1 cellular context compared by ENCODE assay signal in the genomic region with DNA sequence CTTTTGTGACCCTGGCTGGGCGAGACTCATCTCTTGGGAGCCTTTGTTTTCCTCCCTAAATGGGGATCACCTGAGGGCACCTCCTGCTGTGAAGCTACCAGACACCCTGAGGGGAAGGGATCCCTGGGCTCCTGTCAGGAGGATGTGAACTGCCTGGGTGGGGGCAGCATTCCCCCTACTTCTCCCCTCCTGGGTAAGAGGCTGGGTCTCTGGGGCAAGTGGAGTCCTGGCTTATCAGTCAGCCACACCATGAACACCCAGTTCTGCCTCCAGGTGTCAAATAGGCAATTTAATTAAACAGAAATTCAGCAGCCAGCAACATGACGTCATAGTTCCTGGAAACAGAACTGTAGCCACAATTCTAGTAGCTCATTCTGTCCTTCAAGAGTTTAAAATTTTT.
TF ChIP-seq lines count a peak whose summit lies in the region.

No MANE protein-coding gene starts in this region.

TF ChIP-seq in HepG2, 621 proteins besides CTCF, POLR2A, EP300 and RAD21:
- TF ChIP-seq, protein P1, sequence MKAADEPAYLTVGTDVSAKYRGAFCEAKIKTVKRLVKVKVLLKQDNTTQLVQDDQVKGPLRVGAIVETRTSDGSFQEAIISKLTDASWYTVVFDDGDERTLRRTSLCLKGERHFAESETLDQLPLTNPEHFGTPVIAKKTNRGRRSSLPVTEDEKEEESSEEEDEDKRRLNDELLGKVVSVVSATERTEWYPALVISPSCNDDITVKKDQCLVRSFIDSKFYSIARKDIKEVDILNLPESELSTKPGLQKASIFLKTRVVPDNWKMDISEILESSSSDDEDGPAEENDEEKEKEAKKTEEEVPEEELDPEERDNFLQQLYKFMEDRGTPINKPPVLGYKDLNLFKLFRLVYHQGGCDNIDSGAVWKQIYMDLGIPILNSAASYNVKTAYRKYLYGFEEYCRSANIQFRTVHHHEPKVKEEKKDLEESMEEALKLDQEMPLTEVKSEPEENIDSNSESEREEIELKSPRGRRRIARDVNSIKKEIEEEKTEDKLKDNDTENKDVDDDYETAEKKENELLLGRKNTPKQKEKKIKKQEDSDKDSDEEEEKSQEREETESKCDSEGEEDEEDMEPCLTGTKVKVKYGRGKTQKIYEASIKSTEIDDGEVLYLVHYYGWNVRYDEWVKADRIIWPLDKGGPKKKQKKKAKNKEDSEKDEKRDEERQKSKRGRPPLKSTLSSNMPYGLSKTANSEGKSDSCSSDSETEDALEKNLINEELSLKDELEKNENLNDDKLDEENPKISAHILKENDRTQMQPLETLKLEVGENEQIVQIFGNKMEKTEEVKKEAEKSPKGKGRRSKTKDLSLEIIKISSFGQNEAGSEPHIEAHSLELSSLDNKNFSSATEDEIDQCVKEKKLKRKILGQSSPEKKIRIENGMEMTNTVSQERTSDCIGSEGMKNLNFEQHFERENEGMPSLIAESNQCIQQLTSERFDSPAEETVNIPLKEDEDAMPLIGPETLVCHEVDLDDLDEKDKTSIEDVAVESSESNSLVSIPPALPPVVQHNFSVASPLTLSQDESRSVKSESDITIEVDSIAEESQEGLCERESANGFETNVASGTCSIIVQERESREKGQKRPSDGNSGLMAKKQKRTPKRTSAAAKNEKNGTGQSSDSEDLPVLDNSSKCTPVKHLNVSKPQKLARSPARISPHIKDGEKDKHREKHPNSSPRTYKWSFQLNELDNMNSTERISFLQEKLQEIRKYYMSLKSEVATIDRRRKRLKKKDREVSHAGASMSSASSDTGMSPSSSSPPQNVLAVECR (CRISPR knock-in tag; IDR thresholded peaks at IDR 0.05; ENCODE audit: borderline replicate concordance), result no peak
- TF ChIP-seq, protein P2, sequence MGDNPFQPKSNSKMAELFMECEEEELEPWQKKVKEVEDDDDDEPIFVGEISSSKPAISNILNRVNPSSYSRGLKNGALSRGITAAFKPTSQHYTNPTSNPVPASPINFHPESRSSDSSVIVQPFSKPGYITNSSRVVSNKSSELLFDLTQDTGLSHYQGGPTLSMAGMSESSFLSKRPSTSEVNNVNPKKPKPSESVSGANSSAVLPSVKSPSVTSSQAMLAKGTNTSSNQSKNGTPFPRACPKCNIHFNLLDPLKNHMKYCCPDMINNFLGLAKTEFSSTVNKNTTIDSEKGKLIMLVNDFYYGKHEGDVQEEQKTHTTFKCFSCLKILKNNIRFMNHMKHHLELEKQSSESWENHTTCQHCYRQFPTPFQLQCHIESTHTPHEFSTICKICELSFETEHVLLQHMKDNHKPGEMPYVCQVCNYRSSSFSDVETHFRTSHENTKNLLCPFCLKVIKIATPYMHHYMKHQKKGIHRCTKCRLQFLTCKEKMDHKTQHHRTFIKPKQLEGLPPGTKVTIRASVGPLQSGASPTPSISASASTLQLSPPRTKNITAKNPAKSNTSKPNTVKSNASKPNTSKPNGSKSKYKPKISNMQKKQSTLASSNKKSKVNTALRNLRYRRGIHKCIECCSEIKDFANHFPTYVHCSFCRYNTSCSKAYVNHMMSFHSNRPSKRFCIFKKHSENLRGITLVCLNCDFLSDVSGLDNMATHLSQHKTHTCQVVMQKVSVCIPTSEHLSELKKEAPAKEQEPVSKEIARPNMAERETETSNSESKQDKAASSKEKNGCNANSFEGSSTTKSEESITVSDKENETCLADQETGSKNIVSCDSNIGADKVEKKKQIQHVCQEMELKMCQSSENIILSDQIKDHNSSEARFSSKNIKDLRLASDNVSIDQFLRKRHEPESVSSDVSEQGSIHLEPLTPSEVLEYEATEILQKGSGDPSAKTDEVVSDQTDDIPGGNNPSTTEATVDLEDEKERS (CRISPR knock-in tag; IDR thresholded peaks at IDR 0.05), result no peak
- TF ChIP-seq TBP (CRISPR knock-in tag; IDR thresholded peaks at IDR 0.05), result no peak
- TF ChIP-seq KAT8 (CRISPR knock-in tag; IDR thresholded peaks at IDR 0.05), result no peak
- peak; percentile 92 for TF ChIP-seq CREB1 (IDR thresholded peaks at IDR 0.05)
- TF ChIP-seq CREB1 (CRISPR knock-in tag; IDR thresholded peaks at IDR 0.05), result no peak
- TF ChIP-seq MED1 (CRISPR knock-in tag; IDR thresholded peaks at IDR 0.05), result no peak
- TF ChIP-seq, protein P3, sequence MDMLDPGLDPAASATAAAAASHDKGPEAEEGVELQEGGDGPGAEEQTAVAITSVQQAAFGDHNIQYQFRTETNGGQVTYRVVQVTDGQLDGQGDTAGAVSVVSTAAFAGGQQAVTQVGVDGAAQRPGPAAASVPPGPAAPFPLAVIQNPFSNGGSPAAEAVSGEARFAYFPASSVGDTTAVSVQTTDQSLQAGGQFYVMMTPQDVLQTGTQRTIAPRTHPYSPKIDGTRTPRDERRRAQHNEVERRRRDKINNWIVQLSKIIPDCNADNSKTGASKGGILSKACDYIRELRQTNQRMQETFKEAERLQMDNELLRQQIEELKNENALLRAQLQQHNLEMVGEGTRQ (IDR thresholded peaks at IDR 0.05; ENCODE audit: low read depth, low read length), result no peak
- TF ChIP-seq, protein P3 (CRISPR knock-in tag; IDR thresholded peaks at IDR 0.05; ENCODE audit: borderline replicate concordance), result no peak
- TF ChIP-seq ISX (CRISPR knock-in tag; conservative IDR thresholded peaks at IDR 0.05), result no peak
- peak; percentile 96 for TF ChIP-seq ATF7 (IDR thresholded peaks at IDR 0.05)
- TF ChIP-seq ATF7 (CRISPR knock-in tag; IDR thresholded peaks at IDR 0.05), result no peak
- TF ChIP-seq REPIN1 (CRISPR knock-in tag; IDR thresholded peaks at IDR 0.05; ENCODE audit: borderline replicate concordance, low read depth), result no peak
- TF ChIP-seq ASH2L (IDR thresholded peaks at IDR 0.05; ENCODE audit: insufficient read length, low read depth, low read length), result no peak
TF ChIP-seq in HepG2: peak in this region for 2.
